In genomic region chr20:15708984-15709598, GRCh38 we compare ENCODE assay signal across 8 cellular contexts.
A peak's percentile ranks its signal among the peaks of the same experiment; 100 is the strongest.
DNase-seq lines count a peak whose midpoint lies in the region; ATAC-seq and TF ChIP-seq lines count a peak whose summit lies in the region.

No MANE protein-coding gene starts in this region.

- H3K27ac ChIP-seq in lower lobe of right lung, result no peak overlapping the region

- POLR2A ChIA-PET in GM10248 (lab: Yijun Ruan, JAX), result no interaction called here

- ATAC-seq in GM21526 (IDR thresholded peaks at IDR 0.05; ENCODE audit: low FRiP score, unreplicated experiment) (peak; percentile 85), lower lobe of right lung (no peak), HG03108 (IDR thresholded peaks at IDR 0.05; ENCODE audit: unreplicated experiment) (no peak)

- no peak overlapping the region for H3K4me3 ChIP-seq in lower lobe of right lung

- DNase-seq in GM10248 (ENCODE audit: extremely low spot score), result peak; percentile 64
- peak; percentile 49 for DNase-seq in NAMALWA (ENCODE audit: low spot score)
- DNase-seq in amniotic epithelial cell (ENCODE audit: low read depth), result peak; percentile 10
- peak; percentile 60 for DNase-seq in lower lobe of right lung
- DNase-seq in NCI-H1694 treated with DMSO at 0.1 percent for 48 hours (lab: John Stamatoyannopoulos, UW), result no peak
- no peak for DNase-seq in stimulated activated naive CD4-positive, alpha-beta T cell treated with Interleukin-2 at 50 U/mL for 16 hours (lab: John Stamatoyannopoulos, UW)

- H3K9me3 ChIP-seq in lower lobe of right lung, result no peaks in the 10 kb centered on the region

- intact Hi-C loops in lower lobe of right lung (cut with DNase I), result no loop called here

- TF ChIP-seq CTCF in GM10248 (IDR thresholded peaks at IDR 0.05; ENCODE audit: control extremely low read depth, extremely low read depth, low read depth, missing control alignments), result peak; percentile 71
- TF ChIP-seq CTCF in lower lobe of right lung (IDR thresholded peaks at IDR 0.05), result peak; percentile 56

- CTCF ChIA-PET in GM10248 (lab: Yijun Ruan, JAX), result interaction anchor here (0.7 to 5.4 kb wide), 10 partner anchors 8 to 1053 kb away, joined by 3 to 49 read pairs (median 6); no protein-coding TSS in a partner anchor

- H3K27me3 ChIP-seq in lower lobe of right lung (ENCODE audit: low read depth), result no peaks in the 10 kb centered on the region

- no peaks in the 10 kb centered on the region for H3K4me1 ChIP-seq in lower lobe of right lung

- H3K36me3 ChIP-seq in lower lobe of right lung, result no peaks in the 10 kb centered on the region

Comparison
In these comparisons a context has a peak if more than half of its experiments do, and no peak if none do; other contexts are left out.
1. DNase-seq: peak in GM10248 (single experiment), NAMALWA (single experiment), amniotic epithelial cell (single experiment) and lower lobe of right lung (single experiment); none in NCI-H1694 treated with DMSO at 0.1 percent for 48 hours (single experiment) and stimulated activated naive CD4-positive, alpha-beta T cell treated with Interleukin-2 at 50 U/mL for 16 hours (single experiment).